Comparison of ENCODE assay signal across 18 cellular contexts in genomic region chr2:177326591-177326990, GRCh38.
A peak's percentile ranks its signal among the peaks of the same experiment; 100 is the strongest.
DNase-seq lines count a peak whose midpoint lies in the region; ATAC-seq, FAIRE-seq and TF ChIP-seq lines count a peak whose summit lies in the region.
"Had no signal": no experiment of that assay in that cellular context is flagged by ENCODE, and none has a peak within 500 bp of the region (broad histone marks: within the 10 kb centered on the region; RNA-seq: fewer than 3 reads in every experiment).

No MANE protein-coding gene starts in this region.

- no peak for TF ChIP-seq CTCF in GM12878 (IDR thresholded peaks at IDR 0.05 in 2 of 3, conservative IDR thresholded peaks at IDR 0.05 in 1 of 3; ENCODE audit: control insufficient read depth in 2 of 3, extremely low read depth in 1 of 3, insufficient read depth in 1 of 3, low read depth in 3 of 3, low read length in 3 of 3)
- no peak for TF ChIP-seq CTCF in natural killer cell (IDR thresholded peaks at IDR 0.05)
- no peak for TF ChIP-seq CTCF in Caco-2 (IDR thresholded peaks at IDR 0.05; ENCODE audit: insufficient read depth in 1 of 2, low read depth in 1 of 2, low read length in 1 of 2, severe bottlenecking in 1 of 2, unreplicated experiment in 1 of 2)

- no peak overlapping the region for H3K4me2 ChIP-seq in GM12878 (ENCODE audit: control insufficient read depth, insufficient read depth)

- H3K27ac Mint-ChIP-seq in natural killer cell (no peak overlapping the region), Caco-2 (ENCODE audit: unreplicated experiment) (no peak overlapping the region)
- H3K27ac Mint-ChIP-seq: CD4-positive, alpha-beta T cell; HFFc6; IgD-negative memory B cell had no signal

- in situ Hi-C loops in GM12878 (cut with MboI): loop anchor here (25.0 kb wide), 1 partner anchor 1189 kb away; the partner anchor contains the start of gene HOXD8

- DNase-seq in GM18507 (ENCODE audit: extremely low spot score, insufficient read length, low read depth) (no peak), GM12878 (ENCODE audit: low read depth, low spot score) (no peak), epithelial cell of prostate (ENCODE audit: low read depth, low spot score) (no peak), kidney tubule cell (ENCODE audit: low spot score) (peak; percentile 29), natural killer cell (no peak), NCI-H2081 (lab: John Stamatoyannopoulos, UW) (no peak), Caco-2 (no peak)
- DNase-seq: ACHN; C1 segment of cervical spinal cord; CD4-positive, alpha-beta T cell; DMS153; DND-41; GDM1; HCEC 1CT; HFFc6 had no signal

- H3K27me3 ChIP-seq in GM12878 (replicated peaks in 1 of 2; ENCODE audit: control insufficient read depth in 2 of 2, insufficient read depth in 2 of 2, low read length in 1 of 2) (no peaks in the 10 kb centered on the region), Caco-2 (replicated peaks; ENCODE audit: control insufficient read depth, insufficient read depth, low read length) (no peaks in the 10 kb centered on the region)

- H4K20me1 ChIP-seq in GM12878 (ENCODE audit: control insufficient read depth, insufficient read depth): no peaks in the 10 kb centered on the region

- CTCF ChIA-PET in GM12878 (lab: Yijun Ruan, JAX) (interaction anchor here (1.0 to 2.2 kb wide), 3 partner anchors 9 to 162 kb away, joined by 3 to 13 read pairs (median 4); partner anchors contain the start of gene NFE2L2), Caco-2 (lab: Charles Lee) (no interaction called here)

- no peak for TF ChIP-seq RAD21 in GM12878 (IDR thresholded peaks at IDR 0.05; ENCODE audit: insufficient read depth, low read depth, low read length)

- intact Hi-C loops in GM12878 (cut with micrococcal nuclease; ENCODE audit: unreplicated experiment) (no loop called here), natural killer cell (cut with micrococcal nuclease) (no loop called here), Caco-2 (cut with micrococcal nuclease; ENCODE audit: unreplicated experiment) (no loop called here)

- H3K4me1 ChIP-seq in GM12878 (ENCODE audit: control insufficient read depth, insufficient read depth, low read length) (no peaks in the 10 kb centered on the region), Caco-2 (peaks cover 61% of the 10 kb centered on the region)

- POLR2A ChIA-PET in GM12878 (lab: Charles Lee): no interaction called here
- POLR2A ChIA-PET in Caco-2 (lab: Charles Lee): no interaction called here

- H3K9me3 Mint-ChIP-seq in natural killer cell (no peaks in the 10 kb centered on the region), Caco-2 (ENCODE audit: unreplicated experiment) (no peaks in the 10 kb centered on the region)
- H3K9me3 Mint-ChIP-seq: CD4-positive, alpha-beta T cell; HFFc6; IgD-negative memory B cell had no signal

- H3K36me3 Mint-ChIP-seq in natural killer cell: no peaks in the 10 kb centered on the region
- H3K36me3 Mint-ChIP-seq in Caco-2 (ENCODE audit: insufficient read depth, unreplicated experiment): peaks cover 2% of the 10 kb centered on the region

- no peaks in the 10 kb centered on the region for H3K36me3 ChIP-seq in GM12878 (ENCODE audit: control insufficient read depth in 2 of 2, insufficient read depth in 2 of 2, low read length in 1 of 2)
- 0 out of 2 replicates have a peak, but pooled peaks cover 2% of the 10 kb centered on the region for H3K36me3 ChIP-seq in Caco-2 (ENCODE audit: control insufficient read depth, insufficient read depth, low read length)

- H3K27ac ChIP-seq in GM12878 (ENCODE audit: control insufficient read depth, insufficient read depth) (no peak overlapping the region), epithelial cell of prostate (peak overlapping the region; percentile 80)

- H3K4me1 Mint-ChIP-seq in natural killer cell (no peaks in the 10 kb centered on the region), Caco-2 (ENCODE audit: low read depth, unreplicated experiment) (peaks cover 17% of the 10 kb centered on the region)
- H3K4me1 Mint-ChIP-seq: IgD-negative memory B cell had no signal

- FAIRE-seq in GM18507 (lab: Jason Lieb, UNC) (peak; percentile 12), GM12878 (lab: Jason Lieb, UNC) (no peak)
- FAIRE-seq: D721Med had no signal

- ATAC-seq in GM12878: peak; percentile 21; the same call in 1 of the 3 replicates
- ATAC-seq in HG03442 (IDR thresholded peaks at IDR 0.05; ENCODE audit: unreplicated experiment): no peak
- ATAC-seq in natural killer cell: no peak

- no peaks in the 10 kb centered on the region for H3K9me3 ChIP-seq in GM12878 (replicated peaks; ENCODE audit: control insufficient read depth, insufficient read depth, low read length)
- H3K9me3 ChIP-seq in Caco-2: no peaks in the 10 kb centered on the region

- H3K79me2 ChIP-seq in GM12878 (ENCODE audit: control insufficient read depth, insufficient read depth, low read length): no peaks in the 10 kb centered on the region

- TF ChIP-seq EP300 in GM12878 (IDR thresholded peaks at IDR 0.05; ENCODE audit: borderline replicate concordance in 1 of 2, control insufficient read depth in 1 of 2, low read depth in 2 of 2, low read length in 2 of 2): no peak

- no peak overlapping the region for H3K9ac ChIP-seq in GM12878 (ENCODE audit: control insufficient read depth, insufficient read depth, low read length)

- no peaks in the 10 kb centered on the region for H3K27me3 Mint-ChIP-seq in natural killer cell (ENCODE audit: low read depth in 2 of 2)
- H3K27me3 Mint-ChIP-seq in Caco-2 (ENCODE audit: insufficient read depth, unreplicated experiment): no peaks in the 10 kb centered on the region
- H3K27me3 Mint-ChIP-seq: CD4-positive, alpha-beta T cell; IgD-negative memory B cell had no signal

- no peak for TF ChIP-seq POLR2A in GM12878 (IDR thresholded peaks at IDR 0.05; ENCODE audit: low read depth, low read length)

- H3K4me3 Mint-ChIP-seq in natural killer cell (no peak overlapping the region), Caco-2 (ENCODE audit: unreplicated experiment) (no peak overlapping the region)
- H3K4me3 Mint-ChIP-seq: CD4-positive, alpha-beta T cell; HFFc6; IgD-negative memory B cell had no signal

- RAD21 ChIA-PET in GM12878 (lab: Charles Lee; ENCODE audit: unreplicated experiment): interaction anchor here (0.7 to 1.1 kb wide), 3 partner anchors 63 to 162 kb away, joined by 3 read pairs; no protein-coding TSS in a partner anchor

- H3K4me3 ChIP-seq in GM12878: no peak overlapping the region
- H3K4me3 ChIP-seq in Caco-2 (ENCODE audit: low read depth, low read length): no peak overlapping the region

- SMC1A ChIA-PET in GM12878 (lab: Charles Lee; ENCODE audit: uncharacterized antibody, unreplicated experiment): interaction anchor here (0.8 to 2.5 kb wide), 2 partner anchors 44 to 162 kb away, joined by 3 to 12 read pairs; no protein-coding TSS in a partner anchor

- BruUV-seq in GM12878 (replicated peaks; lab: Mats Ljungman, UMichigan): no TSS peak
- BruUV-seq in Caco-2 (replicated peaks; lab: Mats Ljungman, UMichigan): no TSS peak

- H2AFZ ChIP-seq in GM12878 (ENCODE audit: control insufficient read depth, low read depth, low read length): no peak overlapping the region

TF ChIP-seq in GM12878, 131 proteins besides CTCF, POLR2A, EP300 and RAD21 (continues in another document):
- TF ChIP-seq ETV6 (conservative IDR thresholded peaks at IDR 0.05 in 1 of 2, IDR thresholded peaks at IDR 0.05 in 1 of 2; ENCODE audit: borderline replicate concordance in 1 of 2, low read depth in 1 of 2) (no peak), WRNIP1 (IDR thresholded peaks at IDR 0.05; ENCODE audit: borderline replicate concordance, low read depth, low read length) (no peak), BCLAF1 (IDR thresholded peaks at IDR 0.05) (no peak), FOXK2 (IDR thresholded peaks at IDR 0.05) (no peak), TARDBP (IDR thresholded peaks at IDR 0.05; ENCODE audit: borderline replicate concordance) (no peak), SMAD5 (IDR thresholded peaks at IDR 0.05; ENCODE audit: low read depth) (no peak)
